Comparison of ENCODE assay signal across 3 cellular contexts in the genomic region with DNA sequence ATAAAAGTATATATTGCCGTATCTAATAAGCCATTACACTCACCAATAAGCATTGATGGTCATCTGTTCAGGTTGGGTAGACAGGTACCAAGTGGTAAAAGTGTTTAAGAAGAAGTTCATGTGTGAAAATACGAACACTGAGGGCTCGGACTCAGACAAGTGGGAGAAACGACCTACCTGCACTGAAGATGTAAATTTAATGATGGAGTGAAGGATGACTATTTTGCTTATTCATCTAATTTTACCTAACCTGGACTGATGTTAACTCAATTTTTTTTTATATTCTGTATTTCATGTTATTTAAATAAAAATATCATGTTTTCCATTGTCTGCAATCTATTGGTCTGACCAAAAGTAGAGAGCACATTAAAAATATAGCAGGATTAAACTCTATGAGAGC.
TF ChIP-seq lines count a peak whose summit lies in the region.

No MANE protein-coding gene starts in this region.

TF ChIP-seq in HepG2, 621 proteins besides CTCF, POLR2A, EP300 and RAD21:
- no peak for TF ChIP-seq EHMT2 (IDR thresholded peaks at IDR 0.05; ENCODE audit: borderline replicate concordance, low read depth, low read length)
- no peak for TF ChIP-seq HNRNPK (IDR thresholded peaks at IDR 0.05; ENCODE audit: low read depth, low read length, poor library complexity, severe bottlenecking)
- no peak for TF ChIP-seq TRIM24 (CRISPR knock-in tag; IDR thresholded peaks at IDR 0.05)
- no peak for TF ChIP-seq NFIC (IDR thresholded peaks at IDR 0.05; ENCODE audit: low read length)
- peak; percentile 73 to 77 for TF ChIP-seq MAFK (conservative IDR thresholded peaks at IDR 0.05 in 1 of 2, IDR thresholded peaks at IDR 0.05 in 1 of 2; ENCODE audit: low read length in 2 of 2)
- peak; percentile 72 for TF ChIP-seq MAFF (IDR thresholded peaks at IDR 0.05; ENCODE audit: low read depth, low read length)

TF ChIP-seq in A549, 52 proteins besides CTCF, POLR2A, EP300 and RAD21:
- TF ChIP-seq POLR2AphosphoS2 (conservative IDR thresholded peaks at IDR 0.05; ENCODE audit: low read length) (no peak), MAFK (IDR thresholded peaks at IDR 0.05; ENCODE audit: partially characterized antibody) (peak; percentile 70)
- TF ChIP-seq, protein P1, sequence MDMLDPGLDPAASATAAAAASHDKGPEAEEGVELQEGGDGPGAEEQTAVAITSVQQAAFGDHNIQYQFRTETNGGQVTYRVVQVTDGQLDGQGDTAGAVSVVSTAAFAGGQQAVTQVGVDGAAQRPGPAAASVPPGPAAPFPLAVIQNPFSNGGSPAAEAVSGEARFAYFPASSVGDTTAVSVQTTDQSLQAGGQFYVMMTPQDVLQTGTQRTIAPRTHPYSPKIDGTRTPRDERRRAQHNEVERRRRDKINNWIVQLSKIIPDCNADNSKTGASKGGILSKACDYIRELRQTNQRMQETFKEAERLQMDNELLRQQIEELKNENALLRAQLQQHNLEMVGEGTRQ (IDR thresholded peaks at IDR 0.05), result no peak

TF ChIP-seq in GM23338, 12 proteins besides CTCF, POLR2A, EP300 and RAD21:
- TF ChIP-seq ZNF331 (CRISPR knock-in tag; IDR thresholded peaks at IDR 0.05; ENCODE audit: low read depth), result no peak
- TF ChIP-seq POLR2AphosphoS5 (IDR thresholded peaks at IDR 0.05; ENCODE audit: low read depth), result no peak
- TF ChIP-seq NANOG (IDR thresholded peaks at IDR 0.05; ENCODE audit: borderline replicate concordance), result no peak
- TF ChIP-seq, protein P2, sequence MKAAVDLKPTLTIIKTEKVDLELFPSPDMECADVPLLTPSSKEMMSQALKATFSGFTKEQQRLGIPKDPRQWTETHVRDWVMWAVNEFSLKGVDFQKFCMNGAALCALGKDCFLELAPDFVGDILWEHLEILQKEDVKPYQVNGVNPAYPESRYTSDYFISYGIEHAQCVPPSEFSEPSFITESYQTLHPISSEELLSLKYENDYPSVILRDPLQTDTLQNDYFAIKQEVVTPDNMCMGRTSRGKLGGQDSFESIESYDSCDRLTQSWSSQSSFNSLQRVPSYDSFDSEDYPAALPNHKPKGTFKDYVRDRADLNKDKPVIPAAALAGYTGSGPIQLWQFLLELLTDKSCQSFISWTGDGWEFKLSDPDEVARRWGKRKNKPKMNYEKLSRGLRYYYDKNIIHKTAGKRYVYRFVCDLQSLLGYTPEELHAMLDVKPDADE (IDR thresholded peaks at IDR 0.05), result no peak
- TF ChIP-seq EZH2 (IDR thresholded peaks at IDR 0.05; ENCODE audit: low read depth, unreplicated experiment), result no peak
- TF ChIP-seq CREB1 (CRISPR knock-in tag; IDR thresholded peaks at IDR 0.05; ENCODE audit: low read depth), result no peak
- TF ChIP-seq STAT1 (IDR thresholded peaks at IDR 0.05; ENCODE audit: unreplicated experiment), result no peak
- no peak for TF ChIP-seq EZH2phosphoT487 (IDR thresholded peaks at IDR 0.05; ENCODE audit: unreplicated experiment)
- TF ChIP-seq, protein P3, sequence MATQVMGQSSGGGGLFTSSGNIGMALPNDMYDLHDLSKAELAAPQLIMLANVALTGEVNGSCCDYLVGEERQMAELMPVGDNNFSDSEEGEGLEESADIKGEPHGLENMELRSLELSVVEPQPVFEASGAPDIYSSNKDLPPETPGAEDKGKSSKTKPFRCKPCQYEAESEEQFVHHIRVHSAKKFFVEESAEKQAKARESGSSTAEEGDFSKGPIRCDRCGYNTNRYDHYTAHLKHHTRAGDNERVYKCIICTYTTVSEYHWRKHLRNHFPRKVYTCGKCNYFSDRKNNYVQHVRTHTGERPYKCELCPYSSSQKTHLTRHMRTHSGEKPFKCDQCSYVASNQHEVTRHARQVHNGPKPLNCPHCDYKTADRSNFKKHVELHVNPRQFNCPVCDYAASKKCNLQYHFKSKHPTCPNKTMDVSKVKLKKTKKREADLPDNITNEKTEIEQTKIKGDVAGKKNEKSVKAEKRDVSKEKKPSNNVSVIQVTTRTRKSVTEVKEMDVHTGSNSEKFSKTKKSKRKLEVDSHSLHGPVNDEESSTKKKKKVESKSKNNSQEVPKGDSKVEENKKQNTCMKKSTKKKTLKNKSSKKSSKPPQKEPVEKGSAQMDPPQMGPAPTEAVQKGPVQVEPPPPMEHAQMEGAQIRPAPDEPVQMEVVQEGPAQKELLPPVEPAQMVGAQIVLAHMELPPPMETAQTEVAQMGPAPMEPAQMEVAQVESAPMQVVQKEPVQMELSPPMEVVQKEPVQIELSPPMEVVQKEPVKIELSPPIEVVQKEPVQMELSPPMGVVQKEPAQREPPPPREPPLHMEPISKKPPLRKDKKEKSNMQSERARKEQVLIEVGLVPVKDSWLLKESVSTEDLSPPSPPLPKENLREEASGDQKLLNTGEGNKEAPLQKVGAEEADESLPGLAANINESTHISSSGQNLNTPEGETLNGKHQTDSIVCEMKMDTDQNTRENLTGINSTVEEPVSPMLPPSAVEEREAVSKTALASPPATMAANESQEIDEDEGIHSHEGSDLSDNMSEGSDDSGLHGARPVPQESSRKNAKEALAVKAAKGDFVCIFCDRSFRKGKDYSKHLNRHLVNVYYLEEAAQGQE (IDR thresholded peaks at IDR 0.05; ENCODE audit: unreplicated experiment), result no peak
